Comparison of ENCODE assay signal across 16 cellular contexts in the genomic region with DNA sequence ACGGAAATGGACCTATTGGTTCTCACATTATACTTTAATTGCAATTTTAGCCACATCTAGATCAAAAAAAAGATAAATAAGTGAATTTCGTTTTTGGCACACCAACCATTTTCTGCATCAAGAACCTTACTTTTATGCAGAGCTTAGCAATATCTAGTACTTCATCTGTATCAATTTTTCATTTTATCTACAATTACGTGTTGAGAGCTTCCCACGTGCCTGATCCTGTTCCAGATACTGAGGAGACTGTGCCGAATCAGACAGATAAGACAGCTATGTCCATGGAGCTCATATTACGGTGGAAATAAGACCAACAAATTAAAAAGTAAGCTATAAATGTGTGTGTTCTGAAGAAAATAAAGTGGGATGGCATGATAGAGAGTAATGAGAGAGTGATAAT.
DNase-seq lines count a peak whose midpoint lies in the region; ATAC-seq and TF ChIP-seq lines count a peak whose summit lies in the region.
"Had no signal": no experiment of that assay in that cellular context is flagged by ENCODE, and none has a peak within 500 bp of the region (broad histone marks: within the 10 kb centered on the region; RNA-seq: fewer than 3 reads in every experiment).

No MANE protein-coding gene starts in this region.

- ATAC-seq in SK-N-SH treated with all-trans-retinoic acid at 6 μM for 48 hours (no peak), GM18907 (IDR thresholded peaks at IDR 0.05; ENCODE audit: unreplicated experiment) (no peak)
- ATAC-seq: GM12878 had no signal

- DNase-seq in SK-N-DZ (ENCODE audit: low spot score) (peak; percentile 32), DMS114 treated with DMSO at 0.1 percent for 48 hours (lab: John Stamatoyannopoulos, UW; ENCODE audit: unreplicated experiment) (no peak), hepatic stellate cell (ENCODE audit: low spot score) (no peak)
- DNase-seq: 8988T; ACHN; BE2C; C1 segment of cervical spinal cord; CD4-positive, alpha-beta memory T cell; CD4-positive, CD25-positive, alpha-beta regulatory T cell; CD8-positive, alpha-beta memory T cell; COR-L47; DMS 273 treated with DMSO at 0.1 percent for 48 hours; DMS79 treated with DMSO at 0.1 percent for 48 hours had no signal

TF ChIP-seq in SK-N-SH treated with all-trans-retinoic acid at 6 μM for 48 hours, 23 proteins besides CTCF, POLR2A, EP300 and RAD21:
- TF ChIP-seq TCF4 (CRISPR knock-in tag; IDR thresholded peaks at IDR 0.05; ENCODE audit: borderline replicate concordance), result peak; percentile 32; the same call in 1 of the 2 replicates
- TF ChIP-seq PPARA (CRISPR knock-in tag; IDR thresholded peaks at IDR 0.05; ENCODE audit: borderline replicate concordance), result no peak
TF ChIP-seq in SK-N-SH treated with all-trans-retinoic acid at 6 μM for 48 hours: peak in this region for 1.
